Comparison of ENCODE assay signal across 8 cellular contexts in the genomic region with DNA sequence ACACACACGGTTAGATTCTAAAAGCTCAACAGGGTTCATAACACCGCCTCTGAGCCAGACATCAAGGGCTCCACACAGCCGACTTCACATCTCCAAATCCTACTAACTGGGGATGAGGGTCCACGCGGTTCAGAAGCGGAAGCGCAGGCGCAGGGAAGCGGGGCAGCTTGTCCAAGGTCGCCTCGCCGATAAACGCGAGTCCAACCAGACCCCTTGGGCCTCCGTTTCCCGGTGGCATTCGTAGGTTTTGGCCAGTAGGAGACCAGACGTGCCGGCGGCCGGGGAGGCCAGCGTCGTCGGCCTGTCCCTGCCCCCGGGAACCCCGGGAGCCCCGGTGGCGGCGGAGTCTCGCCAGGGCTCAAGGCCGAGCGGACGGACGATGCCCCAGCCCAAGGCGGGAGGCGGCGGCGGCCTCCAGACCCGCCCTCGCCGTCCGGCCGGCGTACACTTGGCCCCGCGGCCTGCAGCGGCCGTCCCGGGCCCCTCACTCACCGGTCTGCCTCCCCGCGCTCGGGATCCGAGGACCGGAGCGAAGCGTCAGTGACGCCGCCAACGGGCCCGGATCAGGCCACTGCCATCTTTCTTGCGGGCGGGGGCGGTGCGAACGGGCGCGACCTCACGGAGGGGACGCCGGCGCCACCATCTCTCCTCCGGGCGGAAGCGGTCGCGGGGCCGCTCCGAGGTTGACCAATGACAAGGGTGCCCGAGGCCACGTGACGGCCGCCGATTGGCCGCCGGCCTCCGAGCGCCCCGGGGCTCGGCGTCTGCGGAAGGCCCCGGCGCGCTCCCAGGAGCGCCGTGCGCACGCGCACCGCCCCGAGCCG. TPM values are rescaled to one million over a fixed set of nuclear protein-coding genes. Genes with fewer than 3 reads are reported as not detected.
A peak's percentile ranks its signal among the peaks of the same experiment; 100 is the strongest.
DNase-seq lines count a peak whose midpoint lies in the region; ATAC-seq and TF ChIP-seq lines count a peak whose summit lies in the region.

A gene with protein sequence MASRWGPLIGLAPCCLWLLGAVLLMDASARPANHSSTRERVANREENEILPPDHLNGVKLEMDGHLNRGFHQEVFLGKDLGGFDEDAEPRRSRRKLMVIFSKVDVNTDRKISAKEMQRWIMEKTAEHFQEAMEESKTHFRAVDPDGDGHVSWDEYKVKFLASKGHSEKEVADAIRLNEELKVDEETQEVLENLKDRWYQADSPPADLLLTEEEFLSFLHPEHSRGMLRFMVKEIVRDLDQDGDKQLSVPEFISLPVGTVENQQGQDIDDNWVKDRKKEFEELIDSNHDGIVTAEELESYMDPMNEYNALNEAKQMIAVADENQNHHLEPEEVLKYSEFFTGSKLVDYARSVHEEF (minus strand): TSS at position 602 of the 824 bp plus-strand sequence. CDS start 3,229 bp downstream, outside the sequence.

- H3K27me3 Mint-ChIP-seq in T-helper 1 cell treated with Interleukin-12 subunit alpha and Interleukin-12 subunit beta and Interleukin-4 antibody, amounts not matched to agents 30 μg/mL and 1 μg/mL, for 36 hours (ENCODE audit: low read depth) = no peaks in the 10 kb centered on the region

- H3K4me3 ChIP-seq in upper lobe of left lung = peak within 1 kb of the TSS; percentile 76 to 97 (median 86)

- H3K9me3 ChIP-seq in upper lobe of left lung = peaks cover 0 to 3% (median 0%) of the 10 kb centered on the region in 4 donors

- H3K36me3 ChIP-seq in upper lobe of left lung = peaks cover 14 to 24% (median 22%) of the 10 kb centered on the region in 4 donors

- no peaks in the 10 kb centered on the region for H3K9me3 Mint-ChIP-seq in T-helper 1 cell treated with Interleukin-12 subunit alpha and Interleukin-12 subunit beta and Interleukin-4 antibody, amounts not matched to agents 30 μg/mL and 1 μg/mL, for 36 hours

- peak in 2 of 6 experiments; percentile 7 to 22 for TF ChIP-seq CTCF in upper lobe of left lung (IDR thresholded peaks at IDR 0.05)

- DNase-seq in NCI-H1694 treated with DMSO at 0.1 percent for 48 hours (lab: John Stamatoyannopoulos, UW) (peak; percentile 76), amniotic stem cell (lab: John Stamatoyannopoulos, UW) (peak; percentile 93), left cardiac atrium (peak; percentile 98), posterior vena cava (ENCODE audit: low spot score) (peak; percentile 99), upper lobe of left lung (peak; percentile 95 to 99)

- H3K4me1 ChIP-seq in upper lobe of left lung = peaks cover 27 to 52% (median 32%) of the 10 kb centered on the region in 4 donors

- H3K4me1 Mint-ChIP-seq in T-helper 1 cell treated with Interleukin-12 subunit alpha and Interleukin-12 subunit beta and Interleukin-4 antibody, amounts not matched to agents 30 μg/mL and 1 μg/mL, for 36 hours (ENCODE audit: low read depth) = peaks cover 21% of the 10 kb centered on the region

- WGBS in upper lobe of left lung, 2 donors = 0 to 1% methylated on average over 3 to 25 of the region's 103 CpGs

- intact Hi-C loops in left cardiac atrium (cut with DNase I) (loop anchor here in 1 of 2 donors (5.0 kb wide), 1 partner anchor 114 kb away; a partner anchor contains a TSS), posterior vena cava (cut with DNase I) (no loop called here)

- peak in 3 of 4 donors; percentile 42 to 83 (median 53) for TF ChIP-seq POLR2A in upper lobe of left lung (IDR thresholded peaks at IDR 0.05)

- peaks cover 24% of the 10 kb centered on the region for H3K36me3 Mint-ChIP-seq in T-helper 1 cell treated with Interleukin-12 subunit alpha and Interleukin-12 subunit beta and Interleukin-4 antibody, amounts not matched to agents 30 μg/mL and 1 μg/mL, for 36 hours (ENCODE audit: low read depth)

- peak within 1 kb of the TSS; percentile 81 to 96 (median 90) for H3K27ac ChIP-seq in upper lobe of left lung

- H3K4me3 Mint-ChIP-seq in T-helper 1 cell treated with Interleukin-12 subunit alpha and Interleukin-12 subunit beta and Interleukin-4 antibody, amounts not matched to agents 30 μg/mL and 1 μg/mL, for 36 hours = peak within 1 kb of the TSS; percentile 91

- no peak for TF ChIP-seq EP300 in upper lobe of left lung (IDR thresholded peaks at IDR 0.05)

- peak; percentile 63 for ATAC-seq in GM18499 (IDR thresholded peaks at IDR 0.05; ENCODE audit: insufficient read depth, unreplicated experiment)
- ATAC-seq in HG02938 (IDR thresholded peaks at IDR 0.05; ENCODE audit: unreplicated experiment) = peak; percentile 85
- peak; percentile 96 to 97 for ATAC-seq in left cardiac atrium
- peak; percentile 94 to 97 for ATAC-seq in upper lobe of left lung (ENCODE audit: low FRiP score in 2 of 2)

- no peaks in the 10 kb centered on the region for H3K27me3 ChIP-seq in upper lobe of left lung

- peak within 1 kb of the TSS; percentile 88 for H3K27ac Mint-ChIP-seq in T-helper 1 cell treated with Interleukin-12 subunit alpha and Interleukin-12 subunit beta and Interleukin-4 antibody, amounts not matched to agents 30 μg/mL and 1 μg/mL, for 36 hours

RNA-seq across cellular contexts. Expression of the gene that starts here (rescaled TPM):
- 100 to 1,000 TPM; 132 to 173 TPM for total RNA-seq in left cardiac atrium
- total RNA-seq in posterior vena cava = 100 to 1,000 TPM; 121 to 151 TPM
- total RNA-seq in upper lobe of left lung = 100 to 1,000 TPM in 5 of 6 donors, 10 to 100 TPM in 1; 79.0 to 172 (median 148) TPM

Comparison
In these comparisons a context has a peak if more than half of its experiments do, and no peak if none do; other contexts are left out.
1. Peak in every context shown above with its lines: DNase-seq, ATAC-seq, H3K4me3 ChIP-seq and H3K27ac ChIP-seq.